Comparison of ENCODE assay signal across 16 cellular contexts in genomic region chr4:102335616-102336015, GRCh38. TPM values are rescaled to one million over a fixed set of nuclear protein-coding genes. Genes with fewer than 3 reads are reported as not detected.
DNase-seq lines count a peak whose midpoint lies in the region; ATAC-seq and TF ChIP-seq lines count a peak whose summit lies in the region.
"Had no signal": no experiment of that assay in that cellular context is flagged by ENCODE, and none has a peak within 500 bp of the region (broad histone marks: within the 10 kb centered on the region; RNA-seq: fewer than 3 reads in every experiment).

No MANE protein-coding gene starts in this region.

- no peaks in the 10 kb centered on the region for H3K27me3 Mint-ChIP-seq in activated CD4-positive, alpha-beta T cell treated with anti-CD3 and anti-CD28 coated beads, Interleukin-2, amount 10 ng/mL, durations not matched to agents 24 days and 14 days
- H3K27me3 Mint-ChIP-seq in T-helper 17 cell (no peaks in the 10 kb centered on the region), nephron progenitor cell (ENCODE audit: low read depth, poor library complexity) (no peaks in the 10 kb centered on the region)

- intact Hi-C loops in activated CD4-positive, alpha-beta T cell treated with anti-CD3 and anti-CD28 coated beads, Interleukin-2, amount 10 ng/mL, durations not matched to agents 24 days and 14 days (cut with micrococcal nuclease) = no loop called here

- H3K9me3 Mint-ChIP-seq in activated CD4-positive, alpha-beta T cell treated with anti-CD3 and anti-CD28 coated beads, Interleukin-2, amount 10 ng/mL, durations not matched to agents 24 days and 14 days = no peaks in the 10 kb centered on the region
- H3K9me3 Mint-ChIP-seq in nephron progenitor cell = peaks cover 18% of the 10 kb centered on the region

- no peak for TF ChIP-seq CTCF in nephron progenitor cell (IDR thresholded peaks at IDR 0.05)

- peaks cover 43% of the 10 kb centered on the region for H3K36me3 Mint-ChIP-seq in activated CD4-positive, alpha-beta T cell treated with anti-CD3 and anti-CD28 coated beads, Interleukin-2, amount 10 ng/mL, durations not matched to agents 24 days and 14 days (ENCODE audit: low read depth)
- H3K36me3 Mint-ChIP-seq in T-helper 17 cell (ENCODE audit: low read depth) = peaks cover 6% of the 10 kb centered on the region
- peaks cover 28% of the 10 kb centered on the region for H3K36me3 Mint-ChIP-seq in nephron progenitor cell (ENCODE audit: low read depth)

- H3K27ac Mint-ChIP-seq in activated CD4-positive, alpha-beta T cell treated with anti-CD3 and anti-CD28 coated beads, Interleukin-2, amount 10 ng/mL, durations not matched to agents 24 days and 14 days = no peak overlapping the region
- H3K27ac Mint-ChIP-seq in T-helper 17 cell = peak overlapping the region; percentile 32
- H3K27ac Mint-ChIP-seq in nephron progenitor cell = no peak overlapping the region

- no peaks in the 10 kb centered on the region for H3K9me3 ChIP-seq in T-helper 17 cell (ENCODE audit: control insufficient read depth, low read length, poor library complexity, severe bottlenecking)
- H3K9me3 ChIP-seq: SJSA1 had no signal

- H3K4me1 Mint-ChIP-seq in activated CD4-positive, alpha-beta T cell treated with anti-CD3 and anti-CD28 coated beads, Interleukin-2, amount 10 ng/mL, durations not matched to agents 24 days and 14 days = peaks cover 60% of the 10 kb centered on the region
- H3K4me1 Mint-ChIP-seq in T-helper 17 cell (peaks cover 39% of the 10 kb centered on the region), nephron progenitor cell (peaks cover 39% of the 10 kb centered on the region)

- DNase-seq in activated CD4-positive, alpha-beta T cell treated with anti-CD3 and anti-CD28 coated beads, Interleukin-2, amount 10 ng/mL, durations not matched to agents 24 days and 14 days = peak; percentile 43
- DNase-seq in activated CD4-positive, alpha-beta T cell treated with anti-CD3 and anti-CD28 coated beads for 4 hours = no peak
- DNase-seq in T-helper 17 cell (no peak), kidney tubule cell (ENCODE audit: low spot score) (peak; percentile 26), nephron progenitor cell (no peak), SIG-M5 (lab: John Stamatoyannopoulos, UW) (no peak)
- DNase-seq: H7, MM.1S, NCI-H1417, NCI-H2081 treated with DMSO at 0.1 percent for 48 hours, NCI-H226, NCI-H526, SW 1271 had no signal

- ATAC-seq in HG02870 (IDR thresholded peaks at IDR 0.05; ENCODE audit: unreplicated experiment) = peak; percentile 66
- ATAC-seq in T-helper 17 cell = no peak
- no peak for ATAC-seq in HG02571 (IDR thresholded peaks at IDR 0.05; ENCODE audit: unreplicated experiment)

- H3K4me3 Mint-ChIP-seq in activated CD4-positive, alpha-beta T cell treated with anti-CD3 and anti-CD28 coated beads, Interleukin-2, amount 10 ng/mL, durations not matched to agents 24 days and 14 days = no peak overlapping the region
- no peak overlapping the region for H3K4me3 Mint-ChIP-seq in T-helper 17 cell
- no peak overlapping the region for H3K4me3 Mint-ChIP-seq in nephron progenitor cell

RNA-seq across cellular contexts. Expression of gene SLC39A8, which starts 9.7 kb away (rescaled TPM):
- total RNA-seq in activated CD4-positive, alpha-beta T cell treated with anti-CD3 and anti-CD28 coated beads, Interleukin-2, amount 10 ng/mL, durations not matched to agents 24 days and 14 days = 80.4 and 81.2 TPM in 2 replicates
- 10 to 100 TPM; 31.1 to 33.7 TPM for total RNA-seq in T-helper 17 cell

Comparison
In these comparisons a context has a peak if more than half of its experiments do, and no peak if none do; other contexts are left out.
1. DNase-seq: peak in activated CD4-positive, alpha-beta T cell treated with anti-CD3 and anti-CD28 coated beads, Interleukin-2, amount 10 ng/mL, durations not matched to agents 24 days and 14 days (single experiment) and kidney tubule cell (single experiment); none in activated CD4-positive, alpha-beta T cell treated with anti-CD3 and anti-CD28 coated beads for 4 hours (0 of 2), T-helper 17 cell (0 of 3), nephron progenitor cell (single experiment) and SIG-M5 (single experiment).